Comparison of ENCODE assay signal across 8 cellular contexts in genomic region chr1:185244015-185244747, GRCh38.
DNase-seq lines count a peak whose midpoint lies in the region; ATAC-seq and TF ChIP-seq lines count a peak whose summit lies in the region.

No MANE protein-coding gene starts in this region.

- no peak for TF ChIP-seq CTCF in mammary epithelial cell (conservative IDR thresholded peaks at IDR 0.05 in 1 of 2, IDR thresholded peaks at IDR 0.05 in 1 of 2; ENCODE audit: extremely low read depth in 1 of 2, insufficient read depth in 1 of 2, low read depth in 1 of 2, low read length in 2 of 2)
- TF ChIP-seq CTCF in tibial nerve (IDR thresholded peaks at IDR 0.05): no peak
- no peak for TF ChIP-seq CTCF in heart right ventricle (IDR thresholded peaks at IDR 0.05)

- H3K9me3 ChIP-seq in mammary epithelial cell (replicated peaks; ENCODE audit: insufficient read depth, low read length): no peaks in the 10 kb centered on the region
- H3K9me3 ChIP-seq in tibial nerve: no peaks in the 10 kb centered on the region
- H3K9me3 ChIP-seq in heart right ventricle: no peaks in the 10 kb centered on the region

- no peak overlapping the region for H3K4me3 ChIP-seq in mammary epithelial cell (replicated peaks in 1 of 3; ENCODE audit: insufficient read depth in 1 of 3, low read depth in 2 of 3, low read length in 3 of 3)
- no peak overlapping the region for H3K4me3 ChIP-seq in tibial nerve
- H3K4me3 ChIP-seq in heart right ventricle: no peak overlapping the region

- BruUV-seq in mammary epithelial cell (replicated peaks; lab: Mats Ljungman, UMichigan): no TSS peak

- H3K4me1 ChIP-seq in mammary epithelial cell (ENCODE audit: insufficient read depth, low read length) (peaks cover 12% of the 10 kb centered on the region), tibial nerve (peaks cover 0 to 8% (median 0%) of the 10 kb centered on the region in 4 donors), heart right ventricle (peaks cover 0 to 13% (median 0%) of the 10 kb centered on the region in 9 donors)

- ATAC-seq in GM18861 (IDR thresholded peaks at IDR 0.05; ENCODE audit: unreplicated experiment) (no peak), heart right ventricle (no peak)

- intact Hi-C loops in mammary epithelial cell (cut with micrococcal nuclease): loop anchor here (5.0 kb wide), 1 partner anchor 73 kb away; the partner anchor contains the start of gene IVNS1ABP
- intact Hi-C loops in heart right ventricle (cut with DNase I): loop anchor here in 3 of 10 donors (5.0 to 10.0 kb wide), 3 partner anchors 351 to 431 kb away; no protein-coding TSS in a partner anchor

- CTCF ChIA-PET in mammary epithelial cell (lab: Charles Lee; ENCODE audit: low non-redundant PET): no interaction called here

- H4K20me1 ChIP-seq in mammary epithelial cell (ENCODE audit: insufficient read depth, low read length): no peaks in the 10 kb centered on the region

- DNase-seq in EL (peak; percentile 81), T1000 (lab: John Stamatoyannopoulos, UW) (peak; percentile 18), mammary epithelial cell (peak; percentile 85), tibial nerve (ENCODE audit: low spot score in 2 of 2) (no peak), heart right ventricle (no peak), NCI-H345 treated with DMSO at 0.1 percent for 48 hours (lab: John Stamatoyannopoulos, UW; ENCODE audit: unreplicated experiment) (no peak)
- peak; percentile 80 for DNase-seq in stimulated activated CD4-positive, alpha-beta T cell treated with anti-CD3 and anti-CD28 coated beads, Interleukin-1b, Interleukin-23, amount 100 ng/mL, for 48 hours

- no peak for TF ChIP-seq POLR2A in tibial nerve (IDR thresholded peaks at IDR 0.05)

- dilution Hi-C loops in mammary epithelial cell (cut with HindIII; ENCODE audit: low sequenced_read_pairs): no loop called here

- H3K79me2 ChIP-seq in mammary epithelial cell (ENCODE audit: insufficient read depth, low read length): no peaks in the 10 kb centered on the region

- in situ Hi-C loops in mammary epithelial cell (cut with MboI; ENCODE audit: low sequenced_read_pairs in 2 of 2): no loop called here

- 59% methylated on average over 3 of the region's 3 CpGs for WGBS in mammary epithelial cell (ENCODE audit: low coverage, missing lambda C conversion rate)
- WGBS in tibial nerve, 2 donors: 89 to 96% methylated on average over 3 of the region's 3 CpGs
- 92 to 94% methylated on average over 3 of the region's 3 CpGs for WGBS in heart right ventricle, 2 donors

- peak overlapping the region; percentile 26 for H3K4me2 ChIP-seq in mammary epithelial cell (ENCODE audit: insufficient read depth, low read depth, low read length)

- H3K27me3 ChIP-seq in mammary epithelial cell (ENCODE audit: insufficient read depth, low read length) (no peaks in the 10 kb centered on the region), tibial nerve (no peaks in the 10 kb centered on the region), heart right ventricle (no peaks in the 10 kb centered on the region)

- H3K9ac ChIP-seq in mammary epithelial cell (ENCODE audit: insufficient read depth, low read length): no peak overlapping the region

- TF ChIP-seq EP300 in tibial nerve (IDR thresholded peaks at IDR 0.05): no peak

- peak overlapping the region; percentile 9 for H3K27ac ChIP-seq in mammary epithelial cell (ENCODE audit: insufficient read depth, low read depth, low read length)
- H3K27ac ChIP-seq in tibial nerve: no peak overlapping the region
- no peak overlapping the region for H3K27ac ChIP-seq in heart right ventricle

- H3K36me3 ChIP-seq in mammary epithelial cell (ENCODE audit: insufficient read depth, low read length) (no peaks in the 10 kb centered on the region), tibial nerve (peaks cover 0 to 3% (median 0%) of the 10 kb centered on the region in 3 donors), heart right ventricle (no peaks in the 10 kb centered on the region)

- no peak overlapping the region for H2AFZ ChIP-seq in mammary epithelial cell (ENCODE audit: low read depth, low read length)

Comparison
In these comparisons a context has a peak if more than half of its experiments do, and no peak if none do; other contexts are left out.
1. DNase-seq: peak in EL (single experiment), T1000 (single experiment), mammary epithelial cell (single experiment) and stimulated activated CD4-positive, alpha-beta T cell treated with anti-CD3 and anti-CD28 coated beads, Interleukin-1b, Interleukin-23, amount 100 ng/mL, for 48 hours (single experiment); none in tibial nerve (0 of 2), heart right ventricle (0 of 2) and NCI-H345 treated with DMSO at 0.1 percent for 48 hours (single experiment).